ENCODE assay signal across 9 cellular contexts in the genomic region with DNA sequence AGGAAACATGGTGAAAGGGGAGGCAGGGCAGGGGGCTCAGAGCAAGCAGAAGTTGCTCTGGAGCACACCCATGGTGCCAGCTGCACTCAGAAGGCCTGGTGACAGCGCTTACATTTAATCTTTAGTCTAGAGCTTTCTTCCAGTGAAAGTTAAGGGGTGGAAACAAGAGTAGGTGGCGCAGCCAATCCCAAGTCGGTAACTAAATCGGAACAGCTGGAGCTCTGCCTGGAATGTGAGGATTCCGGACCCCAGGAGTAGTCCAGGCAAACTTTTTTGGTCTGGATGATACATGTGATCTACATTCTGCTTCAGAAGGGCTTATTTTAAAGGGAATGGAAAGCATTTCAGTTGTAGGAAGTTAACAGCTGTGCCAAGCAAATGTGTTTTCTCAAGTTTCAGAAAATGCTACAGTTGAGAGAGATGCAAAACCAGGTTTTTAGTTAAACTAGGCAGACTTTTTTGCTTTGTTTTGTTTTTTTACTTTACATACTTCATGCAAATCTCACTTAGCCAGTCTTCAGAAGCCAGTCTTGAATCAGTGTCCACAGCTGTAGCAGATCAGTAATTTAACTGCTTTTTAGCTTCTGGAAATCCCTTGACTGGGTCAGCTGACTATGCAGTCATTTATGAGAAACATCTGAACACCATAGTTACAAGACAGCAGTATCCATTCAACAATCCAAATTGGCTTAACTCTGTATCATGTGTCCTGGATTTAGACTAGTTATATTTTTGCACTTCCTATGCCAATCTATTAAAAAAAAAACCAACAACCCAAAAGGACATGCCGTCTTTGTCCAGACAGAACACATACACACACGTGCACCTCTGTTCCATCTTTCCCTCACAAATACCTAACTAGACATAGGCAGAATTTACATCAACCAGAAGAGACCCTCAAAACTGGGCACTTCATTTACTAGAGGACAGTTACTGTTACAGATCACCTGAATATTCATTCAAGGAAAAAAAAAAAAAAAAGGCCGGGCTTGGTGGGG. TPM values are rescaled to one million over a fixed set of nuclear protein-coding genes. Genes with fewer than 3 reads are reported as not detected.
DNase-seq lines count a peak whose midpoint lies in the region; ATAC-seq and TF ChIP-seq lines count a peak whose summit lies in the region.
"Had no signal": no experiment of that assay in that cellular context is flagged by ENCODE, and none has a peak within 500 bp of the region (broad histone marks: within the 10 kb centered on the region; RNA-seq: fewer than 3 reads in every experiment).

No MANE protein-coding gene starts in this region.

- peaks cover 2% of the 10 kb centered on the region; the same call in 1 of the 2 replicates for H3K79me2 ChIP-seq in OCI-LY3 (ENCODE audit: low read length)

- H3K27ac Mint-ChIP-seq in nephron progenitor cell (peak overlapping the region; percentile 58), Calu3 (ENCODE audit: unreplicated experiment) (no peak overlapping the region)

- BruUV-seq in Calu3 (replicated peaks; lab: Mats Ljungman, UMichigan), result no TSS peak

- peak overlapping the region; percentile 27 for H3K27ac ChIP-seq in OCI-LY3 (ENCODE audit: low read length)
- H3K27ac ChIP-seq: KMS-11 had no signal

- no peaks in the 10 kb centered on the region for H3K36me3 ChIP-seq in OCI-LY3 (replicated peaks; ENCODE audit: low read depth, low read length)

- CTCF ChIA-PET in Calu3 (lab: Charles Lee), result no interaction called here

- peak; percentile 72 for ATAC-seq in GM21786 (IDR thresholded peaks at IDR 0.05; ENCODE audit: unreplicated experiment)

- H2AFZ ChIP-seq in OCI-LY3 (ENCODE audit: low read depth, low read length), result no peak overlapping the region

- H3K4me1 Mint-ChIP-seq in nephron progenitor cell (peaks cover 17% of the 10 kb centered on the region), Calu3 (ENCODE audit: low read depth, unreplicated experiment) (no peaks in the 10 kb centered on the region)

- no peak overlapping the region for H3K9ac ChIP-seq in OCI-LY3 (ENCODE audit: low read length)
- H3K9ac ChIP-seq: KMS-11 had no signal

- H3K4me3 Mint-ChIP-seq in nephron progenitor cell (peak overlapping the region; percentile 5), Calu3 (ENCODE audit: low read depth, unreplicated experiment) (no peak overlapping the region)

- DNase-seq in Daoy (ENCODE audit: low read depth) (peak; percentile 76), fibroblast of pulmonary artery (ENCODE audit: low read depth) (peak; percentile 96), nephron progenitor cell (peak; percentile 48), NCI-H510A treated with DMSO at 0.1 percent for 48 hours (lab: John Stamatoyannopoulos, UW) (no peak), Calu3 (no peak), SW 1271 (lab: John Stamatoyannopoulos, UW) (no peak)

- H3K9me3 Mint-ChIP-seq in nephron progenitor cell, result no peaks in the 10 kb centered on the region
- no peaks in the 10 kb centered on the region for H3K9me3 Mint-ChIP-seq in Calu3 (ENCODE audit: low read depth, unreplicated experiment)

- H3K27me3 Mint-ChIP-seq in nephron progenitor cell (ENCODE audit: low read depth, poor library complexity) (peaks cover 5% of the 10 kb centered on the region), Calu3 (ENCODE audit: unreplicated experiment) (no peaks in the 10 kb centered on the region)

- H3K36me3 Mint-ChIP-seq in nephron progenitor cell (ENCODE audit: low read depth) (peaks cover 22% of the 10 kb centered on the region), Calu3 (ENCODE audit: insufficient read depth, unreplicated experiment) (no peaks in the 10 kb centered on the region)

- TF ChIP-seq CTCF in OCI-LY3 (IDR thresholded peaks at IDR 0.05; ENCODE audit: low read depth, low read length) (no peak), fibroblast of pulmonary artery (IDR thresholded peaks at IDR 0.05; ENCODE audit: low read length, missing control alignments) (no peak), nephron progenitor cell (IDR thresholded peaks at IDR 0.05) (no peak), Calu3 (IDR thresholded peaks at IDR 0.05; ENCODE audit: unreplicated experiment) (no peak)

- peaks cover 7% of the 10 kb centered on the region; the same call in 1 of the 2 replicates for H3K9me3 ChIP-seq in OCI-LY3 (ENCODE audit: insufficient read depth, low read length)

- H3K27me3 ChIP-seq in OCI-LY3 (ENCODE audit: low read depth, low read length), result no peaks in the 10 kb centered on the region

- H3K4me3 ChIP-seq in OCI-LY3 (ENCODE audit: low read length), result no peak overlapping the region
- peak overlapping the region; percentile 37 for H3K4me3 ChIP-seq in fibroblast of pulmonary artery (replicated peaks; ENCODE audit: low read depth, low read length)

- intact Hi-C loops in Calu3 (cut with micrococcal nuclease; ENCODE audit: unreplicated experiment), result no loop called here

- H3K4me1 ChIP-seq in OCI-LY3 (ENCODE audit: low read length), result peaks cover 13% of the 10 kb centered on the region

- H4K20me1 ChIP-seq in OCI-LY3 (ENCODE audit: insufficient read depth, low read length), result no peaks in the 10 kb centered on the region

- peak overlapping the region; percentile 23 for H3K4me2 ChIP-seq in OCI-LY3 (ENCODE audit: low read length)
- H3K4me2 ChIP-seq: KMS-11 had no signal

RNA-seq across cellular contexts. Expression of gene ZNF106, which starts 33.2 kb away (rescaled TPM):
- 26.5 and 29.4 TPM in 2 replicates for total RNA-seq in Daoy (2014; rRNA removed; shearing (Covaris generic))
- total RNA-seq in Calu3 (2022), result 26.4 and 34.7 TPM in 2 replicates

RNA-seq across cellular contexts. Expression of gene SNAP23, which starts 37.7 kb away (rescaled TPM):
- total RNA-seq in Daoy (2014; rRNA removed; shearing (Covaris generic)), result 59.8 and 63.4 TPM in 2 replicates
- 53.7 and 54.8 TPM in 2 replicates for total RNA-seq in Calu3 (2022)

Comparison
In these comparisons a context has a peak if more than half of its experiments do, and no peak if none do; other contexts are left out.
1. DNase-seq: peak in Daoy (single experiment), fibroblast of pulmonary artery (single experiment) and nephron progenitor cell (single experiment); none in NCI-H510A treated with DMSO at 0.1 percent for 48 hours (single experiment), Calu3 (single experiment) and SW 1271 (0 of 2).